In genomic region chr12:6470375-6471163, GRCh38 we compare ENCODE assay signal across 1 cellular context.
TF ChIP-seq lines count a peak whose summit lies in the region.

Gene VAMP1 (minus strand): TSS chr12:6470677. CDS start chr12:6470531, 146 bp downstream.

TF ChIP-seq in HEK293, 187 proteins besides CTCF, POLR2A, EP300 and RAD21 (continued from another document and continues in another):
- TF ChIP-seq ZSCAN5A (tag by site-specific recombination; IDR thresholded peaks at IDR 0.05) (peak; percentile 67; the same call in 1 of the 2 replicates), ZNF629 (tag by site-specific recombination; IDR thresholded peaks at IDR 0.05) (peak; percentile 49), ZNF274 (IDR thresholded peaks at IDR 0.05; ENCODE audit: low read length) (no peak), ZNF274 (tag by site-specific recombination; IDR thresholded peaks at IDR 0.05; ENCODE audit: borderline replicate concordance) (no peak), ZNF76 (tag by site-specific recombination; IDR thresholded peaks at IDR 0.05; ENCODE audit: borderline replicate concordance, low read depth) (peak; percentile 65; the same call in 1 of the 2 replicates), KLF1 (tag by site-specific recombination; IDR thresholded peaks at IDR 0.05) (peak; percentile 66), ZNF571 (tag by site-specific recombination; IDR thresholded peaks at IDR 0.05) (no peak), ZNF350 (tag by site-specific recombination; IDR thresholded peaks at IDR 0.05) (peak; percentile 58; the same call in 1 of the 2 replicates), ZNF112 (tag by site-specific recombination; IDR thresholded peaks at IDR 0.05) (no peak), ATF2 (tag by site-specific recombination; IDR thresholded peaks at IDR 0.05; ENCODE audit: low read depth) (no peak), REPIN1 (tag by site-specific recombination; IDR thresholded peaks at IDR 0.05; ENCODE audit: low read depth) (peak; percentile 93), GLIS1 (tag by site-specific recombination; IDR thresholded peaks at IDR 0.05) (peak; percentile 51), ZNF530 (tag by site-specific recombination; IDR thresholded peaks at IDR 0.05; ENCODE audit: low read depth) (no peak), ZBTB44 (tag by site-specific recombination; IDR thresholded peaks at IDR 0.05) (peak; percentile 89), ZNF280C (tag by site-specific recombination; IDR thresholded peaks at IDR 0.05) (no peak), ZNF596 (tag by site-specific recombination; IDR thresholded peaks at IDR 0.05) (no peak), ZNF157 (tag by site-specific recombination; IDR thresholded peaks at IDR 0.05) (no peak), ZNF280D (tag by site-specific recombination; IDR thresholded peaks at IDR 0.05) (no peak), ZBTB6 (tag by site-specific recombination; IDR thresholded peaks at IDR 0.05) (no peak), ZNF366 (tag by site-specific recombination; conservative IDR thresholded peaks at IDR 0.05) (peak; percentile 88), ZNF561 (tag by site-specific recombination; IDR thresholded peaks at IDR 0.05; ENCODE audit: borderline replicate concordance) (peak; percentile 89), ZNF48 (tag by site-specific recombination; IDR thresholded peaks at IDR 0.05) (no peak), ZNF19 (tag by site-specific recombination; IDR thresholded peaks at IDR 0.05; ENCODE audit: low read depth) (no peak), ZNF354C (tag by site-specific recombination; IDR thresholded peaks at IDR 0.05; ENCODE audit: borderline replicate concordance, low read depth) (no peak), ZNF223 (tag by site-specific recombination; IDR thresholded peaks at IDR 0.05) (no peak), ZNF558 (tag by site-specific recombination; IDR thresholded peaks at IDR 0.05) (no peak), ZNF311 (tag by site-specific recombination; IDR thresholded peaks at IDR 0.05; ENCODE audit: borderline replicate concordance) (no peak), ZNF211 (tag by site-specific recombination; IDR thresholded peaks at IDR 0.05; ENCODE audit: low read depth) (no peak), ZBTB21 (tag by site-specific recombination; IDR thresholded peaks at IDR 0.05) (peak; percentile 59; the same call in 1 of the 2 replicates), SP2 (tag by site-specific recombination; IDR thresholded peaks at IDR 0.05) (peak; percentile 98), ZBTB1 (tag by site-specific recombination; IDR thresholded peaks at IDR 0.05) (0 out of 2 replicates have a peak, but pooled peaks have one; percentile 20), ZSCAN18 (tag by site-specific recombination; IDR thresholded peaks at IDR 0.05) (no peak), ZNF510 (tag by site-specific recombination; IDR thresholded peaks at IDR 0.05; ENCODE audit: insufficient replicate concordance) (no peak), KLF9 (tag by site-specific recombination; IDR thresholded peaks at IDR 0.05; ENCODE audit: low read depth) (peak; percentile 90), ZNF518A (tag by site-specific recombination; conservative IDR thresholded peaks at IDR 0.05; ENCODE audit: low read depth) (no peak), ZNF623 (tag by site-specific recombination; IDR thresholded peaks at IDR 0.05) (peak; percentile 33; the same call in 1 of the 2 replicates), ZBTB20 (tag by site-specific recombination; IDR thresholded peaks at IDR 0.05) (peak; percentile 98), ZNF610 (tag by site-specific recombination; IDR thresholded peaks at IDR 0.05; ENCODE audit: borderline replicate concordance) (peak; percentile 51; the same call in 1 of the 2 replicates), ZNF121 (tag by site-specific recombination; IDR thresholded peaks at IDR 0.05) (peak; percentile 59; the same call in 1 of the 2 replicates), ZSCAN4 (tag by site-specific recombination; IDR thresholded peaks at IDR 0.05) (no peak), ZNF132 (tag by site-specific recombination; IDR thresholded peaks at IDR 0.05; ENCODE audit: borderline replicate concordance) (no peak), ZNF140 (tag by site-specific recombination; IDR thresholded peaks at IDR 0.05) (no peak; the same call in 1 of the 2 replicates), ZIC2 (tag by site-specific recombination; IDR thresholded peaks at IDR 0.05) (peak; percentile 48), ZNF266 (tag by site-specific recombination; IDR thresholded peaks at IDR 0.05; ENCODE audit: low read depth) (no peak)
